In the genomic region with DNA sequence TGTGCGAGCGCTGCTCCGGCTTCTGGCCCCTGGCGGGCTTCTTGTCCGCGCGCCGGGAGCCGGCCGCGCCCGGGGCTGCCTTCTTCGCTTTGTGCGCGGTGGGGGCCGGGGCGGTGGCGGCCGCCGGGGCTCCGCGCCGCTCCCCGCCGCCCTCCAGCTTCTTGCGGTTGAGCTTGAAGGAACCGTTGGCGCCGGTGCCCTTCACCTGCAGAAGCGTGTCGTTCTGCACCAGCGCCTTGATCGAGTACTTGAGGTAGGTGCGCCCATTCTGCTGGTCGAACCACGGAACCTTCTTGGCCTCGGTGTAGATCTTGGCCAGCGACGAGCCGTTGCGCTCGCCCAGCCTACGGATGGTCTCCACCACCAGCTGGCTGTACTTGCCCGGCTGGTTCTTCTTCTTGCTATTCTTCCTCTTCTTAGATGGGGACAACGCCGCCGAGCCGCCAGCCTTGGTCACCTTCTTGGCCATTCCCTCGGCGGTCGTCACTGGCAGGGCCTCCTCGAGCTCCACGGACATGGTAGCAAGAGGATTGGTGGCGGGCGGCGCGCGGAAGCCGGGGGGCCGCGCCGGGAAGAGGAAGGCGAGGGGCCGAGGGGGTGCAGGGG, we compare ENCODE assay signal across 8 cellular contexts. TPM values are rescaled to one million over a fixed set of nuclear protein-coding genes. Genes with fewer than 3 reads are reported as not detected.
DNase-seq lines count a peak whose midpoint lies in the region; ATAC-seq and TF ChIP-seq lines count a peak whose summit lies in the region.

No MANE protein-coding gene starts in this region.

- no peak for ATAC-seq in CD4-positive, alpha-beta T cell (ENCODE audit: poor library complexity)
- ATAC-seq in GM19455 (IDR thresholded peaks at IDR 0.05; ENCODE audit: unreplicated experiment) (no peak), HG03139 (IDR thresholded peaks at IDR 0.05; ENCODE audit: unreplicated experiment) (no peak)

- peaks cover 3% of the 10 kb centered on the region for H3K79me2 ChIP-seq in mesendoderm (ENCODE audit: control insufficient read depth, insufficient read depth, low read length)

- H3K4ac ChIP-seq in mesendoderm (ENCODE audit: low read depth, low read length) = peak overlapping the region; percentile 85

- POLR2A ChIA-PET in CD4-positive, alpha-beta T cell (lab: Charles Lee) = interaction anchor here (0.7 to 3.5 kb wide), 35 partner anchors 7 to 1202 kb away, joined by 3 to 121 read pairs (median 9); partner anchors contain the start of genes ACAD9, CNBP, COPG1 and EFCAB12

- TF ChIP-seq EP300 in suprapubic skin (IDR thresholded peaks at IDR 0.05) = no peak

- peaks cover 5% of the 10 kb centered on the region for H3K79me1 ChIP-seq in mesendoderm (ENCODE audit: low read length)

- CTCF ChIA-PET in CD4-positive, alpha-beta T cell (lab: Charles Lee) = interaction anchor here (0.9 to 2.5 kb wide), 17 partner anchors 9 to 288 kb away, joined by 3 to 21 read pairs (median 4); partner anchors contain the start of gene COPG1

- TF ChIP-seq CTCF in CD4-positive, alpha-beta T cell (IDR thresholded peaks at IDR 0.05) = no peak
- no peak for TF ChIP-seq CTCF in HFFc6 (IDR thresholded peaks at IDR 0.05)
- TF ChIP-seq CTCF in WI38 (IDR thresholded peaks at IDR 0.05; ENCODE audit: low read depth, low read length) = no peak
- TF ChIP-seq CTCF in dorsolateral prefrontal cortex (IDR thresholded peaks at IDR 0.05 in 54 of 56, conservative IDR thresholded peaks at IDR 0.05 in 2 of 56; ENCODE audit: low read depth in 1 of 56, partially characterized antibody in 56 of 56) = no peak
- TF ChIP-seq CTCF in suprapubic skin (IDR thresholded peaks at IDR 0.05) = no peak

- peaks cover 28% of the 10 kb centered on the region for H3K36me3 Mint-ChIP-seq in CD4-positive, alpha-beta T cell (ENCODE audit: low read depth)
- H3K36me3 Mint-ChIP-seq in HFFc6 (ENCODE audit: low read depth) = no peaks in the 10 kb centered on the region

- intact Hi-C loops in CD4-positive, alpha-beta T cell (cut with DNase I, micrococcal nuclease) = loop anchor here in 1 of 2 experiments (2.0 to 10.0 kb wide), 4 partner anchors 65 to 1721 kb away; partner anchors contain the start of genes CNBP, MCM2 and TPRA1
- intact Hi-C loops in dorsolateral prefrontal cortex (cut with DNase I) = loop anchor here (2.0 to 10.0 kb wide), 3 partner anchors 37 to 133 kb away; partner anchors contain the start of genes CNBP (in 2 of the 2) and HMCES (in 1 of the 2)

- peak overlapping the region; percentile 60 for H3K27ac ChIP-seq in CD4-positive, alpha-beta T cell (ENCODE audit: low read depth, low read length)
- peak overlapping the region; percentile 20 to 99 (median 95) for H3K27ac ChIP-seq in dorsolateral prefrontal cortex
- H3K27ac ChIP-seq in mesendoderm (ENCODE audit: low read depth, low read length) = peak overlapping the region; percentile 36
- peak overlapping the region; percentile 93 for H3K27ac ChIP-seq in suprapubic skin

- peak overlapping the region; percentile 35 for H2AK5ac ChIP-seq in mesendoderm (ENCODE audit: low read length)

- no peak overlapping the region for H4K5ac ChIP-seq in mesendoderm (ENCODE audit: low read length)

- H3K4me1 Mint-ChIP-seq in CD4-positive, alpha-beta T cell (ENCODE audit: low read depth) = peaks cover 28% of the 10 kb centered on the region
- H3K4me1 Mint-ChIP-seq in HFFc6 (ENCODE audit: low read depth) = peaks cover 24% of the 10 kb centered on the region

- TF ChIP-seq POLR2A in suprapubic skin (IDR thresholded peaks at IDR 0.05) = peak in 1 of 2 donors; percentile 2

- H3K27me3 ChIP-seq in CD4-positive, alpha-beta T cell (ENCODE audit: control insufficient read depth, insufficient read depth, low read length) = no peaks in the 10 kb centered on the region
- no peaks in the 10 kb centered on the region for H3K27me3 ChIP-seq in dorsolateral prefrontal cortex
- H3K27me3 ChIP-seq in mesendoderm (ENCODE audit: insufficient read depth, low read length, poor library complexity) = no peaks in the 10 kb centered on the region
- H3K27me3 ChIP-seq in suprapubic skin = no peaks in the 10 kb centered on the region

- peak in 8 of 10 experiments; percentile 25 to 57 (median 28) for DNase-seq in CD4-positive, alpha-beta T cell
- no peak for DNase-seq in HFFc6
- peak in 6 of 10 donors; percentile 22 to 58 (median 42) for DNase-seq in dorsolateral prefrontal cortex
- DNase-seq in mesendoderm = peak; percentile 42
- peak in 1 of 2 donors; percentile 82 for DNase-seq in suprapubic skin (ENCODE audit: low spot score in 2 of 2)

- peak overlapping the region; percentile 13 for H4K8ac ChIP-seq in mesendoderm (ENCODE audit: low read depth, low read length)

- WGBS in mesendoderm (ENCODE audit: extremely low coverage, insufficient coverage, low lambda C conversion rate) = no CpG with 5 or more reads among the region's 64 CpGs
- WGBS in suprapubic skin = under 1% methylated on average over 27 of the region's 64 CpGs

- peak overlapping the region; percentile 58 for H3K4me2 ChIP-seq in mesendoderm (ENCODE audit: low read length)

- H3K4me3 Mint-ChIP-seq in CD4-positive, alpha-beta T cell = peak overlapping the region; percentile 97
- peak overlapping the region; percentile 92 for H3K4me3 Mint-ChIP-seq in HFFc6

- H3K9me3 Mint-ChIP-seq in CD4-positive, alpha-beta T cell = no peaks in the 10 kb centered on the region
- no peaks in the 10 kb centered on the region for H3K9me3 Mint-ChIP-seq in HFFc6

- H3K9ac ChIP-seq in mesendoderm (ENCODE audit: low read length) = peak overlapping the region; percentile 100

- H3K9me3 ChIP-seq in CD4-positive, alpha-beta T cell (ENCODE audit: control insufficient read depth, low read length) = no peaks in the 10 kb centered on the region
- H3K9me3 ChIP-seq in suprapubic skin = no peaks in the 10 kb centered on the region

- H3K4me1 ChIP-seq in mesendoderm (ENCODE audit: control insufficient read depth, low read depth, low read length) = peaks cover 4% of the 10 kb centered on the region
- H3K4me1 ChIP-seq in suprapubic skin = peaks cover 37% of the 10 kb centered on the region

- H3K23ac ChIP-seq in mesendoderm (ENCODE audit: low read length) = peak overlapping the region; percentile 92

- H3K27me3 Mint-ChIP-seq in CD4-positive, alpha-beta T cell = no peaks in the 10 kb centered on the region
- peaks cover 4% of the 10 kb centered on the region for H3K27me3 Mint-ChIP-seq in HFFc6 (ENCODE audit: insufficient read depth)

- peak overlapping the region; percentile 76 for H3K18ac ChIP-seq in mesendoderm (ENCODE audit: low read length)

- no peaks in the 10 kb centered on the region for H3K36me3 ChIP-seq in mesendoderm (ENCODE audit: control insufficient read depth, insufficient read depth, low read length)
- peaks cover 7% of the 10 kb centered on the region for H3K36me3 ChIP-seq in suprapubic skin

- no peak overlapping the region for H2BK120ac ChIP-seq in mesendoderm (ENCODE audit: low read depth, low read length)

- peak overlapping the region; percentile 41 for H2BK5ac ChIP-seq in mesendoderm (ENCODE audit: low read length)

- H2BK15ac ChIP-seq in mesendoderm (replicated peaks; ENCODE audit: low read depth) = no peak overlapping the region

- peak overlapping the region; percentile 82 for H3K27ac Mint-ChIP-seq in CD4-positive, alpha-beta T cell
- peak overlapping the region; percentile 87 for H3K27ac Mint-ChIP-seq in HFFc6

- peak overlapping the region; percentile 79 for H3K4me3 ChIP-seq in WI38 (ENCODE audit: low read depth, low read length)
- H3K4me3 ChIP-seq in dorsolateral prefrontal cortex = peak overlapping the region; percentile 64 to 99 (median 92)
- peak overlapping the region; percentile 93 for H3K4me3 ChIP-seq in mesendoderm (ENCODE audit: low read length)
- peak overlapping the region; percentile 83 for H3K4me3 ChIP-seq in suprapubic skin

- H3K56ac ChIP-seq in mesendoderm (ENCODE audit: low read length) = peak overlapping the region; percentile 99

RNA-seq across cellular contexts. Expression of gene HMCES, which starts 36.8 kb away (rescaled TPM):
- 10 to 100 TPM; 63.5 to 64.0 TPM for total RNA-seq in CD4-positive, alpha-beta T cell
- 10 to 100 TPM; 28.3 to 33.9 (median 31.4) TPM for total RNA-seq in HFFc6 (2021; fragmentation: NEBNext Ultra II Directional; extraction: Animal tissue kit (Norgen Biotek cat#: 25700))
- total RNA-seq in dorsolateral prefrontal cortex (10 to 100 TPM; 31.9 to 85.5 (median 48.3) TPM), suprapubic skin (10 to 100 TPM; 25.1 to 34.5 (median 32.7) TPM)
- polyA plus RNA-seq in mesendoderm (2013, experiment 1 of 2) = 25.1 TPM
- 25.3 TPM for polyA plus RNA-seq in mesendoderm (2013, experiment 2 of 2)

Comparison
In these comparisons a context has a peak if more than half of its experiments do, and no peak if none do; other contexts are left out.
1. H3K27ac ChIP-seq: peak in every context shown above with its lines; median percentile 95 in dorsolateral prefrontal cortex; 93 in suprapubic skin; 60 in CD4-positive, alpha-beta T cell; 36 in mesendoderm.